In the genomic region with DNA sequence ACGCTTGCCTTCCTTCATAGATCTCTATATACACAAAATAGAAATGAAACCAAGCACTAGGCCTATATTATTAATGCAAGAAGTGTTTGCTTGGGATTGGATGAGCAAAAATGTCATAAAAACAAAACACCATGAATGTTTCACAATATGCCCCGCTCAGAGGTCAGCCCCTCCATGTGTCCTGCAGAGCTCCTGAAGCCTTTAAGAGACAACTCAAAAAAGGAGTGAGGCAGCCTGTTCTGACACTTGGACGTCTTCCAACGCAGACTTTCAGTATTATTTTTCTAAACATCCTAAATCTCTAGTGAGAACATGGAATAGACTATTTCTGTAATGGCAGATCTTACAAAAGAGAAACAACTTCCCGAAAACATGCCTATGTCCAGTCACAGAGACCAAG, we compare ENCODE assay signal across 22 cellular contexts.
"Had no signal": no experiment of that assay in that cellular context is flagged by ENCODE, and none has a peak within 500 bp of the region (broad histone marks: within the 10 kb centered on the region; RNA-seq: fewer than 3 reads in every experiment).

No MANE protein-coding gene starts in this region.

- H3K36me3 ChIP-seq: SJSA1 had no signal

- H3K9me3 ChIP-seq: SJSA1 had no signal

- H3K4me1 ChIP-seq: SJSA1 had no signal

- H3K27ac ChIP-seq: SJSA1, SK-N-MC had no signal

- H3K4me3 ChIP-seq: SJSA1, SK-N-MC had no signal

- DNase-seq: KBM-7, MV-4-11, NCI-H1048, NCI-H1105 treated with DMSO at 0.1 percent for 48 hours, NCI-H1417 treated with DMSO at 0.1 percent for 48 hours, NCI-H146, NCI-H1694 treated with DMSO at 0.1 percent for 48 hours, NCI-H1930, NCI-H2081, NCI-H2107, NCI-H2227 treated with DMSO at 0.1 percent for 48 hours, NCI-H446, NCI-H510A, NCI-H524 treated with DMSO at 0.1 percent for 48 hours, NCI-H69, NCI-H774, Right ventricle myocardium superior, RPMI8226, SIG-M5 had no signal

- FAIRE-seq: RCC 7860 had no signal

- H3K27me3 ChIP-seq: SJSA1 had no signal
